ENCODE assay signal across 9 cellular contexts in genomic region chr10:121823993-121824463, GRCh38.
DNase-seq lines count a peak whose midpoint lies in the region; ATAC-seq and TF ChIP-seq lines count a peak whose summit lies in the region.
"Had no signal": no experiment of that assay in that cellular context is flagged by ENCODE, and none has a peak within 500 bp of the region (broad histone marks: within the 10 kb centered on the region; RNA-seq: fewer than 3 reads in every experiment).

No MANE protein-coding gene starts in this region.

- ATAC-seq in esophagus mucosa, result peak; percentile 47
- no peak for ATAC-seq in HG03045 (IDR thresholded peaks at IDR 0.05; ENCODE audit: unreplicated experiment)
- ATAC-seq in HG03159 (IDR thresholded peaks at IDR 0.05; ENCODE audit: unreplicated experiment), result no peak

- no peaks in the 10 kb centered on the region for H3K4me1 ChIP-seq in neuronal stem cell (ENCODE audit: control insufficient read depth in 2 of 2, insufficient read depth in 1 of 2, low read depth in 1 of 2, low read length in 2 of 2)

- WGBS in neuronal stem cell (ENCODE audit: extremely low coverage in 2 of 2, insufficient read length in 2 of 2, insufficient replicate concordance in 1 of 2), 2 donors, result no CpG with 5 or more reads among the region's 5 CpGs

- no peak overlapping the region for H2AK5ac ChIP-seq in neuronal stem cell (ENCODE audit: low read depth, low read length)

- H3K4me3 Mint-ChIP-seq in HFFc6, result no peak overlapping the region

- peak; percentile 88 for TF ChIP-seq CTCF in HFFc6 (IDR thresholded peaks at IDR 0.05)

- no peak overlapping the region for H2AFZ ChIP-seq in neuronal stem cell (ENCODE audit: low read length)

- no peak overlapping the region for H4K91ac ChIP-seq in neuronal stem cell (ENCODE audit: low read depth, low read length, poor library complexity)

- H3K9me3 ChIP-seq in neuronal stem cell (replicated peaks in 1 of 2; ENCODE audit: control insufficient read depth in 2 of 2, insufficient read depth in 1 of 2, low read depth in 1 of 2, low read length in 2 of 2), result no peaks in the 10 kb centered on the region

- no peaks in the 10 kb centered on the region for H3K36me3 Mint-ChIP-seq in HFFc6 (ENCODE audit: low read depth)

- H3K4me2 ChIP-seq in neuronal stem cell (ENCODE audit: insufficient read depth, low read length, poor library complexity, severe bottlenecking), result no peak overlapping the region
- H3K4me2 ChIP-seq: BLaER1 treated with 17β-estradiol and CSF1 and Interleukin-3, amounts not matched to agents 10 nM and 100 nM had no signal

- H3K4me1 Mint-ChIP-seq in HFFc6 (ENCODE audit: low read depth), result peaks cover 8% of the 10 kb centered on the region; the same call in 1 of the 2 replicates

- H2BK120ac ChIP-seq in neuronal stem cell (ENCODE audit: low read depth, low read length), result no peak overlapping the region

- H3K27ac Mint-ChIP-seq in HFFc6, result no peak overlapping the region

- H2BK12ac ChIP-seq in neuronal stem cell (ENCODE audit: low read length), result no peak overlapping the region

- H3K4me3 ChIP-seq in neuronal stem cell (ENCODE audit: low read length in 2 of 2), result no peak overlapping the region
- H3K4me3 ChIP-seq: BLaER1 treated with 17β-estradiol and CSF1 and Interleukin-3, amounts not matched to agents 10 nM and 100 nM had no signal

- no peaks in the 10 kb centered on the region for H3K27me3 Mint-ChIP-seq in HFFc6 (ENCODE audit: insufficient read depth)

- peak; percentile 54 for DNase-seq in NCI-H1436 (lab: John Stamatoyannopoulos, UW)
- no peak for DNase-seq in NCI-H1436 treated with DMSO at 0.1 percent for 48 hours (lab: John Stamatoyannopoulos, UW)
- peak; percentile 55 for DNase-seq in HFFc6
- peak; percentile 58 for DNase-seq in RKO (ENCODE audit: low spot score)
- DNase-seq in neuronal stem cell (ENCODE audit: low spot score), result peak; percentile 20

- H3K4ac ChIP-seq in neuronal stem cell (ENCODE audit: low read length), result no peak overlapping the region

- H4K8ac ChIP-seq in neuronal stem cell (ENCODE audit: low read depth, low read length), result no peak overlapping the region

- no peaks in the 10 kb centered on the region for H3K27me3 ChIP-seq in neuronal stem cell (ENCODE audit: control insufficient read depth in 3 of 3, insufficient read depth in 3 of 3, low read depth in 1 of 3, low read length in 3 of 3)
- H3K27me3 ChIP-seq: BLaER1 treated with 17β-estradiol and CSF1 and Interleukin-3, amounts not matched to agents 10 nM and 100 nM had no signal

- no peaks in the 10 kb centered on the region for H3K79me1 ChIP-seq in neuronal stem cell (ENCODE audit: low read depth, low read length)

- no peak overlapping the region for H3K27ac ChIP-seq in neuronal stem cell (replicated peaks; ENCODE audit: low read length)
- H3K27ac ChIP-seq: BLaER1 treated with 17β-estradiol and CSF1 and Interleukin-3, amounts not matched to agents 10 nM and 100 nM had no signal

- no peak overlapping the region for H2BK5ac ChIP-seq in neuronal stem cell (ENCODE audit: low read length)

- peaks cover 2 to 12% of the 10 kb centered on the region in 2 donors for H3K36me3 ChIP-seq in neuronal stem cell (replicated peaks in 1 of 2; ENCODE audit: control insufficient read depth in 2 of 2, insufficient read depth in 2 of 2, low read length in 2 of 2)

- no peak overlapping the region for H3K14ac ChIP-seq in neuronal stem cell (ENCODE audit: low read length)

- no peaks in the 10 kb centered on the region for H3K9me3 Mint-ChIP-seq in HFFc6

- H3K23ac ChIP-seq in neuronal stem cell (ENCODE audit: low read depth, low read length, poor library complexity), result no peak overlapping the region

- H2BK15ac ChIP-seq in neuronal stem cell (ENCODE audit: low read length), result no peak overlapping the region

- H3K9ac ChIP-seq in neuronal stem cell (ENCODE audit: low read depth, low read length, poor library complexity), result no peak overlapping the region
- H3K9ac ChIP-seq: BLaER1 treated with 17β-estradiol and CSF1 and Interleukin-3, amounts not matched to agents 10 nM and 100 nM had no signal

- H3K18ac ChIP-seq in neuronal stem cell (ENCODE audit: low read length), result no peak overlapping the region
